28 cellular contexts compared by ENCODE assay signal in the genomic region with DNA sequence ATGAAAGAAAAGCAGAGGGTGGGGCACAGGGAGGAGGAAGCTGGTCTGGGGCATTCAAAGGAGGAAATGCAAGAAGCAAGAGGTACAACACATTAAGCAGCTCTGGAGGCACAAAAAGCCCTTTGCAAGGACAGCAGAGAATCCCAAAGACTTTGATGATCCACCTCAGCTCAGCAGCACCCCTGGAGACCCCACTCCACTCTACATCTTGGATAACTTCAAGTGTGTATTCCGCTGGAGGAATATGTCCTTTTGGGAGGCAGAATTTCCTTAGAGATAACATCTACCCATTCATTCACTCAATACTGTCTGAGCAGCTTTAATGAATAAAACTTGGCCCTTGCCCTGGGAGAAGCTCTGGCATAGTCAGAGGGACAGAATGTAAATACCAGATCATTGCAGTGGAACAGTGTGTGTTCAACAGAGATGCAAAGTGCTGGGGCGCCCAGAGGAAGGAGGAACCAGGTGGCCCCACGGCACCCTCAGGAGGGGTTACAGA.
DNase-seq lines count a peak whose midpoint lies in the region; TF ChIP-seq lines count a peak whose summit lies in the region.
"Had no signal": no experiment of that assay in that cellular context is flagged by ENCODE, and none has a peak within 500 bp of the region (broad histone marks: within the 10 kb centered on the region; RNA-seq: fewer than 3 reads in every experiment).

No MANE protein-coding gene starts in this region.

- H3K27ac ChIP-seq in SK-N-SH (ENCODE audit: low read depth in 2 of 2, low read length in 1 of 2), result peak overlapping the region; percentile 25 to 97; a peak in 3 of 4 replicates
- H3K27ac ChIP-seq: spleen, thoracic aorta, vagina had no signal

- no peak overlapping the region for H3K4me3 Mint-ChIP-seq in HFFc6
- H3K4me3 Mint-ChIP-seq: activated naive CD8-positive, alpha-beta T cell treated with anti-CD3 and anti-CD28 coated beads, Interleukin-2, amount 10 ng/mL, durations not matched to agents 7 days and 5 days; CD14-positive monocyte; natural killer cell had no signal

- no peaks in the 10 kb centered on the region for H3K27me3 ChIP-seq in SK-N-SH (ENCODE audit: insufficient read depth)
- H3K27me3 ChIP-seq: spleen, vagina had no signal

- CTCF ChIA-PET in SK-N-SH (lab: Yijun Ruan, JAX), result interaction anchor here (0.7 to 2.6 kb wide), 8 partner anchors 37 to 601 kb away, joined by 3 to 13 read pairs (median 3); no protein-coding TSS in a partner anchor

- peaks cover 46% of the 10 kb centered on the region for H3K4me1 Mint-ChIP-seq in HFFc6 (ENCODE audit: low read depth)
- H3K4me1 Mint-ChIP-seq: activated naive CD8-positive, alpha-beta T cell treated with anti-CD3 and anti-CD28 coated beads, Interleukin-2, amount 10 ng/mL, durations not matched to agents 7 days and 5 days had no signal

- no peak overlapping the region for H3K4me2 ChIP-seq in SK-N-SH

- POLR2A ChIA-PET in SK-N-SH (lab: Yijun Ruan, JAX), result interaction anchor here (0.6 to 2.0 kb wide), 5 partner anchors 10 to 600 kb away, joined by 3 to 19 read pairs (median 3); partner anchors contain the start of gene KIF26B

- peaks cover 7 to 43% of the 10 kb centered on the region in 2 experiments; a peak in 3 of 4 replicates for H3K4me1 ChIP-seq in SK-N-SH (ENCODE audit: control insufficient read depth in 1 of 2, insufficient read depth in 2 of 2, low read depth in 1 of 2, low read length in 1 of 2)
- H3K4me1 ChIP-seq: spleen, vagina had no signal

- H3K4me3 ChIP-seq in SK-N-SH (ENCODE audit: low read depth in 2 of 2, low read length in 1 of 2), result no peak overlapping the region
- H3K4me3 ChIP-seq: spleen, thoracic aorta, vagina had no signal

- peaks cover 4% of the 10 kb centered on the region for H3F3A ChIP-seq in SK-N-SH (replicated peaks; ENCODE audit: insufficient read depth)

- no peak for TF ChIP-seq RAD21 in SK-N-SH (IDR thresholded peaks at IDR 0.05; ENCODE audit: low read length)

- H4K20me1 ChIP-seq in SK-N-SH (ENCODE audit: insufficient read depth), result no peaks in the 10 kb centered on the region

- 52% methylated on average over 3 of the region's 3 CpGs for WGBS in SK-N-SH (ENCODE audit: low lambda C conversion rate)

- TF ChIP-seq EP300 in SK-N-SH (IDR thresholded peaks at IDR 0.05; ENCODE audit: borderline replicate concordance in 1 of 2, low read depth in 1 of 2, low read length in 1 of 2), result peak in 1 of 2 experiments; percentile 60; a peak in 2 of 4 replicates

- no peaks in the 10 kb centered on the region for H3K9me3 ChIP-seq in SK-N-SH
- H3K9me3 ChIP-seq: vagina had no signal

- no peaks in the 10 kb centered on the region for H3K79me2 ChIP-seq in SK-N-SH (ENCODE audit: insufficient read depth)

- no peak overlapping the region for H3K27ac Mint-ChIP-seq in HFFc6
- H3K27ac Mint-ChIP-seq: activated naive CD8-positive, alpha-beta T cell treated with anti-CD3 and anti-CD28 coated beads, Interleukin-2, amount 10 ng/mL, durations not matched to agents 7 days and 5 days; CD14-positive monocyte; natural killer cell had no signal

- no peak for TF ChIP-seq CTCF in HFFc6 (IDR thresholded peaks at IDR 0.05)
- TF ChIP-seq CTCF in SK-N-SH (IDR thresholded peaks at IDR 0.05), result no peak

- peaks cover 7% of the 10 kb centered on the region; the same call in 1 of the 2 replicates for H3K9me3 Mint-ChIP-seq in HFFc6

- H3K36me3 ChIP-seq in SK-N-SH (replicated peaks in 1 of 2; ENCODE audit: control insufficient read depth in 1 of 2, insufficient read depth in 2 of 2, low read length in 1 of 2), result peaks cover 0 to 2% of the 10 kb centered on the region in 2 experiments
- H3K36me3 ChIP-seq: thoracic aorta, vagina had no signal

- H2AFZ ChIP-seq in SK-N-SH (ENCODE audit: low read depth), result no peak overlapping the region

- DNase-seq in EH (ENCODE audit: low read depth) (peak; percentile 55), HFFc6 (peak; percentile 12), SK-N-SH (no peak), islet precursor cell (peak; percentile 63), HUDEP-2 (lab: John Stamatoyannopoulos, UW; ENCODE audit: unreplicated experiment in 76 of 76) (no peak), AML-193 (lab: John Stamatoyannopoulos, UW) (no peak), ecto neural progenitor cell (ENCODE audit: low spot score) (no peak), amygdala (lab: John Stamatoyannopoulos, UW) (no peak)
- DNase-seq: activated CD4-positive, alpha-beta T cell treated with anti-CD3 and anti-CD28 coated beads, Interleukin-2, amount 50 U/mL, for 48 hours; activated CD4-positive, CD25-positive, alpha-beta regulatory T cell; activated effector memory CD4-positive, alpha-beta T cell treated with Interleukin-2 at 50 U/mL for 16 hours; activated naive CD8-positive, alpha-beta T cell treated with anti-CD3 and anti-CD28 coated beads, Interleukin-2, amount 10 ng/mL, durations not matched to agents 7 days and 5 days; EL; KG1; left colon; midbrain; natural killer cell; NCI-H1048; NCI-H1694 treated with DMSO at 0.1 percent for 48 hours; NCI-H2171; retina; RPMI8226; spleen; stimulated activated CD4-positive, alpha-beta T cell treated with anti-CD3 and anti-CD28 coated beads, Interleukin-4, amount 100 ng/mL, for 24 hours; stimulated activated naive CD4-positive, alpha-beta T cell treated with Interleukin-2 at 50 U/mL for 16 hours had no signal

- no peak overlapping the region for H3K9ac ChIP-seq in SK-N-SH

- H3K9me2 ChIP-seq in SK-N-SH, result no peaks in the 10 kb centered on the region

- peaks cover 2% of the 10 kb centered on the region for H3K27me3 Mint-ChIP-seq in HFFc6 (ENCODE audit: insufficient read depth)
- H3K27me3 Mint-ChIP-seq: activated naive CD8-positive, alpha-beta T cell treated with anti-CD3 and anti-CD28 coated beads, Interleukin-2, amount 10 ng/mL, durations not matched to agents 7 days and 5 days had no signal

- peaks cover 22% of the 10 kb centered on the region for H3K36me3 Mint-ChIP-seq in HFFc6 (ENCODE audit: low read depth)

TF ChIP-seq in SK-N-SH, 30 proteins besides CTCF, POLR2A, EP300 and RAD21:
- TF ChIP-seq CHD2 (IDR thresholded peaks at IDR 0.05; ENCODE audit: low read length, partially characterized antibody) (no peak), GATA2 (CRISPR knock-in tag; IDR thresholded peaks at IDR 0.05) (peak; percentile 57), NFIC (IDR thresholded peaks at IDR 0.05; ENCODE audit: borderline replicate concordance) (peak; percentile 17; the same call in 1 of the 2 replicates), FOXJ3 (CRISPR knock-in tag; IDR thresholded peaks at IDR 0.05) (0 out of 2 replicates have a peak, but pooled peaks have one; percentile 16)

Comparison
In these comparisons a context has a peak if more than half of its experiments do, and no peak if none do; other contexts are left out.
1. DNase-seq: peak in EH (single experiment), HFFc6 (single experiment) and islet precursor cell (single experiment); none in SK-N-SH (single experiment), HUDEP-2 (0 of 76), AML-193 (0 of 2), ecto neural progenitor cell (single experiment) and amygdala (0 of 56).